Comparison of ENCODE assay signal across 23 cellular contexts in genomic region chr4:73501664-73502265, GRCh38. TPM values are rescaled to one million over a fixed set of nuclear protein-coding genes. Genes with fewer than 3 reads are reported as not detected.
DNase-seq lines count a peak whose midpoint lies in the region; ATAC-seq, FAIRE-seq and TF ChIP-seq lines count a peak whose summit lies in the region.
"Had no signal": no experiment of that assay in that cellular context is flagged by ENCODE, and none has a peak within 500 bp of the region (broad histone marks: within the 10 kb centered on the region; RNA-seq: fewer than 3 reads in every experiment).

No MANE protein-coding gene starts in this region.

- H3K9me1 ChIP-seq in keratinocyte (ENCODE audit: control insufficient read depth, extremely low read depth, insufficient read depth, low read length): no peaks in the 10 kb centered on the region

- no peaks in the 10 kb centered on the region for H3K36me3 Mint-ChIP-seq in neural progenitor cell
- H3K36me3 Mint-ChIP-seq: CD4-positive, alpha-beta memory T cell had no signal

- H3F3A ChIP-seq in neural progenitor cell (ENCODE audit: low read depth): no peaks in the 10 kb centered on the region

- no peak overlapping the region for H3K9ac ChIP-seq in keratinocyte (ENCODE audit: control insufficient read depth, extremely low read depth, insufficient read depth, low read length)
- peak overlapping the region; percentile 20 for H3K9ac ChIP-seq in neural progenitor cell
- H3K9ac ChIP-seq: BLaER1 treated with 17β-estradiol and CSF1 and Interleukin-3, amounts not matched to agents 10 nM and 100 nM had no signal

- peaks cover 5% of the 10 kb centered on the region; the same call in 1 of the 2 replicates for H3K9me2 ChIP-seq in OCI-LY7 (ENCODE audit: insufficient read depth, low read length)

- H3K27ac ChIP-seq in keratinocyte (ENCODE audit: control insufficient read depth, insufficient read depth, low read length): no peak overlapping the region
- H3K27ac ChIP-seq in neural progenitor cell: no peak overlapping the region
- no peak overlapping the region for H3K27ac ChIP-seq in OCI-LY7 (ENCODE audit: low read depth, low read length, poor library complexity, severe bottlenecking)
- H3K27ac ChIP-seq: 22Rv1; BLaER1 treated with 17β-estradiol and CSF1 and Interleukin-3, amounts not matched to agents 10 nM and 100 nM; PC-9 had no signal

- H3K9me3 Mint-ChIP-seq in neural progenitor cell: no peaks in the 10 kb centered on the region

- H3K27me3 Mint-ChIP-seq in neural progenitor cell (ENCODE audit: insufficient read depth, low read depth): no peaks in the 10 kb centered on the region
- H3K27me3 Mint-ChIP-seq: CD4-positive, alpha-beta memory T cell had no signal

- POLR2A ChIA-PET in OCI-LY7 (lab: Charles Lee): no interaction called here

- intact Hi-C loops in OCI-LY7 (cut with micrococcal nuclease; ENCODE audit: unreplicated experiment): no loop called here

- no peaks in the 10 kb centered on the region for H3K4me1 Mint-ChIP-seq in neural progenitor cell

- no peak for ATAC-seq in HG03280 (IDR thresholded peaks at IDR 0.05; ENCODE audit: unreplicated experiment)
- ATAC-seq in GM21529 (IDR thresholded peaks at IDR 0.05; ENCODE audit: unreplicated experiment): no peak

- H3K4me1 ChIP-seq in keratinocyte (ENCODE audit: control insufficient read depth, extremely low read depth, insufficient read depth, low read length): peaks cover 6% of the 10 kb centered on the region
- H3K4me1 ChIP-seq in neural progenitor cell: no peaks in the 10 kb centered on the region
- peaks cover 15% of the 10 kb centered on the region for H3K4me1 ChIP-seq in OCI-LY7 (ENCODE audit: insufficient read depth, low read length, poor library complexity, severe bottlenecking)

- H3K27ac Mint-ChIP-seq in neural progenitor cell: no peak overlapping the region
- H3K27ac Mint-ChIP-seq: CD4-positive, alpha-beta memory T cell had no signal

- H3K36me3 ChIP-seq in keratinocyte (ENCODE audit: control insufficient read depth in 2 of 2, extremely low read depth in 1 of 2, insufficient read depth in 2 of 2, low read length in 2 of 2): no peaks in the 10 kb centered on the region
- no peaks in the 10 kb centered on the region for H3K36me3 ChIP-seq in neural progenitor cell
- no peaks in the 10 kb centered on the region for H3K36me3 ChIP-seq in OCI-LY7 (ENCODE audit: insufficient read depth, low read length)
- H3K36me3 ChIP-seq: BLaER1 treated with 17β-estradiol and CSF1 and Interleukin-3, amounts not matched to agents 10 nM and 100 nM had no signal

- H3K79me2 ChIP-seq in keratinocyte (ENCODE audit: control insufficient read depth, insufficient read depth, low read length) (no peaks in the 10 kb centered on the region), neural progenitor cell (ENCODE audit: low read depth) (no peaks in the 10 kb centered on the region), OCI-LY7 (ENCODE audit: insufficient read depth, low read depth, low read length) (no peaks in the 10 kb centered on the region)

- H3K4me3 ChIP-seq in keratinocyte (ENCODE audit: control insufficient read depth in 2 of 3, extremely low read depth in 1 of 3, insufficient read depth in 2 of 3, low read depth in 1 of 3, low read length in 3 of 3) (no peak overlapping the region), neural progenitor cell (no peak overlapping the region), OCI-LY7 (ENCODE audit: low read depth, low read length, poor library complexity, severe bottlenecking) (no peak overlapping the region)
- H3K4me3 ChIP-seq: BLaER1 treated with 17β-estradiol and CSF1 and Interleukin-3, amounts not matched to agents 10 nM and 100 nM; PC-9 had no signal

- no TSS peak for BruUV-seq in OCI-LY7 (replicated peaks; lab: Mats Ljungman, UMichigan)

- H2AFZ ChIP-seq in keratinocyte (ENCODE audit: control insufficient read depth, low read length) (peak overlapping the region; percentile 20), neural progenitor cell (replicated peaks) (peak overlapping the region; percentile 45), OCI-LY7 (ENCODE audit: low read length) (no peak overlapping the region)
- H2AFZ ChIP-seq: PC-9 had no signal

- DNase-seq in NCI-H510A treated with DMSO at 0.1 percent for 48 hours (lab: John Stamatoyannopoulos, UW): peak; percentile 66
- DNase-seq in NCI-H510A (lab: John Stamatoyannopoulos, UW): no peak
- DNase-seq in keratinocyte (ENCODE audit: low read depth, low spot score): no peak
- no peak for DNase-seq in neural progenitor cell (ENCODE audit: low spot score)
- no peak for DNase-seq in NCI-H526 treated with DMSO at 0.1 percent for 48 hours (lab: John Stamatoyannopoulos, UW)
- no peak for DNase-seq in OCI-LY7 (ENCODE audit: low spot score)
- DNase-seq: CD4-positive, alpha-beta memory T cell; GDM1; KG1; NCI-H1092 treated with DMSO at 0.1 percent for 48 hours; NCI-H1436 treated with DMSO at 0.1 percent for 48 hours; NCI-H1930; NCI-H345; NCI-H526; PC-9; RPMI8226; SHP77 had no signal

- no peaks in the 10 kb centered on the region for H3K9me3 ChIP-seq in keratinocyte (ENCODE audit: control insufficient read depth, low read depth, low read length)
- no peaks in the 10 kb centered on the region for H3K9me3 ChIP-seq in neural progenitor cell (ENCODE audit: low read depth)
- H3K9me3 ChIP-seq in OCI-LY7 (ENCODE audit: low read length): no peaks in the 10 kb centered on the region
- H3K9me3 ChIP-seq: BLaER1 treated with 17β-estradiol and CSF1 and Interleukin-3, amounts not matched to agents 10 nM and 100 nM had no signal

- CTCF ChIA-PET in OCI-LY7 (lab: Charles Lee; ENCODE audit: unreplicated experiment): no interaction called here

- no peaks in the 10 kb centered on the region for H3K27me3 ChIP-seq in keratinocyte (ENCODE audit: control insufficient read depth, extremely low read depth, insufficient read depth, low read length)
- no peaks in the 10 kb centered on the region for H3K27me3 ChIP-seq in neural progenitor cell
- H3K27me3 ChIP-seq: BLaER1 treated with 17β-estradiol and CSF1 and Interleukin-3, amounts not matched to agents 10 nM and 100 nM had no signal

- no peak overlapping the region for H3K4me3 Mint-ChIP-seq in neural progenitor cell
- H3K4me3 Mint-ChIP-seq: CD4-positive, alpha-beta memory T cell had no signal

- TF ChIP-seq CTCF in keratinocyte (optimal IDR thresholded peaks at IDR 0.05 in 1 of 3, IDR thresholded peaks at IDR 0.05 in 1 of 3, conservative IDR thresholded peaks at IDR 0.05 in 1 of 3; ENCODE audit: extremely low read depth in 1 of 3, insufficient read depth in 2 of 3, low read length in 3 of 3): no peak
- TF ChIP-seq CTCF in neural progenitor cell (IDR thresholded peaks at IDR 0.05): no peak
- no peak for TF ChIP-seq CTCF in OCI-LY7 (conservative IDR thresholded peaks at IDR 0.05; ENCODE audit: low read length)

- dilution Hi-C loops in keratinocyte (cut with MboI; ENCODE audit: extremely low pct_ligation_motif_present, low sequenced_read_pairs): no loop called here

- no peak for FAIRE-seq in keratinocyte (lab: Jason Lieb, UNC)
- FAIRE-seq: GM18507 had no signal

- H3K4me2 ChIP-seq in keratinocyte (ENCODE audit: control insufficient read depth, extremely low read depth, insufficient read depth, low read depth, low read length) (no peak overlapping the region), neural progenitor cell (no peak overlapping the region), OCI-LY7 (ENCODE audit: low read length) (no peak overlapping the region)
- H3K4me2 ChIP-seq: BLaER1 treated with 17β-estradiol and CSF1 and Interleukin-3, amounts not matched to agents 10 nM and 100 nM; PC-9 had no signal

- H4K20me1 ChIP-seq in keratinocyte (ENCODE audit: control insufficient read depth, extremely low read depth, insufficient read depth, low read length): no peaks in the 10 kb centered on the region
- no peaks in the 10 kb centered on the region for H4K20me1 ChIP-seq in neural progenitor cell (ENCODE audit: low read depth)
- no peaks in the 10 kb centered on the region for H4K20me1 ChIP-seq in OCI-LY7 (ENCODE audit: insufficient read depth, low read length)
- H4K20me1 ChIP-seq: BLaER1 treated with 17β-estradiol and CSF1 and Interleukin-3, amounts not matched to agents 10 nM and 100 nM had no signal

RNA-seq across cellular contexts. Expression of gene AFM, which starts 20.2 kb away (rescaled TPM):
- 0.02 to 0.03 TPM in 2 of 3 replicates, not detected in the other for polyA plus RNA-seq in keratinocyte
- polyA plus RNA-seq in keratinocyte (2011; ENCODE audit: low read depth): not detected
- polyA plus RNA-seq in keratinocyte (2011; cell fraction: cytosol; rRNA removed): 0.03 TPM in 1 of 2 replicates, not detected in the other
- polyA plus RNA-seq in keratinocyte (2011; cell fraction: nucleus; rRNA removed): not detected in 2 replicates
- polyA plus RNA-seq in keratinocyte (2012; ENCODE audit: low replicate concordance): 0.10 TPM in 1 of 2 replicates, not detected in the other
- polyA minus RNA-seq in keratinocyte: 0.10 TPM in 1 of 3 replicates, not detected in the others
- polyA minus RNA-seq in keratinocyte (2011; cell fraction: cytosol; rRNA and poly(A)+ RNA removed): not detected
- not detected in 2 replicates for polyA minus RNA-seq in keratinocyte (2011; cell fraction: nucleus; rRNA and poly(A)+ RNA removed)
- not detected in 2 replicates for total RNA-seq in neural progenitor cell (ENCODE audit: low replicate concordance)
- total RNA-seq in OCI-LY7 (2014; rRNA removed; shearing (Covaris generic)): not detected in 2 replicates
- not detected in 2 replicates for total RNA-seq in OCI-LY7 (2022)
- total RNA-seq: CD4-positive, alpha-beta memory T cell; H4; PC-9 had no signal
- polyA plus RNA-seq: CD4-positive, alpha-beta memory T cell had no signal
